Comparison of ENCODE assay signal across 8 cellular contexts in the genomic region with DNA sequence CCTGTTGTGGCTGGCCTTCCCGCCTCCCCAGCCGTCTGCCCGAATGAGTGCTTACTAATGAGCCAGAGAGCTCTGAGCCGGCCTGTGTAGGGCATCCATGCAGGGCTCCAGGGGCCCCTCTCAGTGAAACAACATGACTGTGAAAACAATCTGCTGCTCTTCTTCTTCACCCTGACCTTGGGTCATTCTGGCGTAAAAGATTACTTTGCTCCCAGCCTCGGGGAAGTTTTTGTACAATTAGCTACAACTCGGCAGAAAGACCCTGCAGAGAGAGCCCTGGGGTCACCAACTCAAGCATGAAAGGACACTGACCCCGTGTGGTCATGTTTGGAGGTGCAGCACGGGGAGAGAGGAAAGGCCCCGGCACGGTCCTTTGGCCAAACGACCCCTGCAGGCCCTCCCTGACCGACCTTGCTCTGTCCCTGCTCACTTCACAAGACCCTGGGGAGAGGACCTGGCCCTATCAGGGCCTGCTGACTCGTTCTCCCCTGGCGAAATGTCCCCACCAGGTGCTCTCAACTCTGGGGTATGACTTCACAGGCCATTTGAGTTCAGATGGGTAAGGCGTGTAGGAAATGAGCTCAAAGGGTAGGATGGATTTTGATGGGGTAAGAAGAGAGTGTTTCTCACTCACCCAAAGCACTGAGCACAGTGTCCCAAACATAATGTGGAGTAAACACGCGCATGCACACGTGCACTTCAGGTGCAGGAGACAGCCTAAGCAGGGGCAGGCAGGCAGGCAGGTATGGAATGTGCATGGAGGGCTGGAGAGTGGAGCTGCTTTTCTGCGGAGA. TPM values are rescaled to one million over a fixed set of nuclear protein-coding genes. Genes with fewer than 3 reads are reported as not detected.
DNase-seq lines count a peak whose midpoint lies in the region; ATAC-seq and TF ChIP-seq lines count a peak whose summit lies in the region.

No MANE protein-coding gene starts in this region.

- H3K4me3 ChIP-seq in left lung: no peak overlapping the region

- H3K27me3 Mint-ChIP-seq in activated B cell treated with CpG ODN at 0.5 μM for 24 hours: no peaks in the 10 kb centered on the region
- H3K27me3 Mint-ChIP-seq in central memory CD8-positive, alpha-beta T cell: no peaks in the 10 kb centered on the region

- H3K4me1 ChIP-seq in left lung: peaks cover 0 to 6% of the 10 kb centered on the region in 2 donors

- DNase-seq in DMS153 treated with DMSO at 0.1 percent for 48 hours (lab: John Stamatoyannopoulos, UW; ENCODE audit: unreplicated experiment): peak; percentile 18
- no peak for DNase-seq in DMS153 (lab: John Stamatoyannopoulos, UW)
- peak; percentile 64 for DNase-seq in NCI-H2171 treated with DMSO at 0.1 percent for 48 hours (lab: John Stamatoyannopoulos, UW)
- DNase-seq in activated B cell treated with CpG ODN at 0.5 μM for 24 hours: peak; percentile 79
- DNase-seq in central memory CD8-positive, alpha-beta T cell (ENCODE audit: low spot score in 2 of 2): peak; percentile 40 to 60
- peak; percentile 52 to 82 for DNase-seq in left lung
- DNase-seq in stimulated activated CD4-positive, alpha-beta T cell treated with anti-CD3 and anti-CD28 coated beads, Interleukin-2, amount 100 ng/mL, for 48 hours: peak; percentile 71 to 73

- H3K27ac Mint-ChIP-seq in activated B cell treated with CpG ODN at 0.5 μM for 24 hours: no peak overlapping the region
- H3K27ac Mint-ChIP-seq in central memory CD8-positive, alpha-beta T cell (ENCODE audit: low read depth): peak overlapping the region; percentile 67

- no peak overlapping the region for H3K27ac ChIP-seq in left lung

- POLR2A ChIA-PET in activated B cell treated with CpG ODN at 0.5 μM for 24 hours (lab: Charles Lee): interaction anchor here (0.6 to 2.0 kb wide), 5 partner anchors 75 to 470 kb away, joined by 3 to 17 read pairs (median 4); no protein-coding TSS in a partner anchor

- H3K36me3 Mint-ChIP-seq in activated B cell treated with CpG ODN at 0.5 μM for 24 hours (ENCODE audit: low read depth): no peaks in the 10 kb centered on the region
- peaks cover 2% of the 10 kb centered on the region for H3K36me3 Mint-ChIP-seq in central memory CD8-positive, alpha-beta T cell (ENCODE audit: insufficient read depth)

- peak; percentile 79 for ATAC-seq in HG02852 (IDR thresholded peaks at IDR 0.05; ENCODE audit: unreplicated experiment)
- ATAC-seq in activated B cell treated with CpG ODN at 0.5 μM for 24 hours (ENCODE audit: low read depth): peak; percentile 95
- peak; percentile 38 for ATAC-seq in central memory CD8-positive, alpha-beta T cell (replicated peaks; ENCODE audit: extremely low read depth, poor library complexity, severe bottlenecking)
- ATAC-seq in left lung: peak; percentile 94

- peak; percentile 96 for TF ChIP-seq CTCF in activated B cell treated with CpG ODN at 0.5 μM for 24 hours (IDR thresholded peaks at IDR 0.05)
- TF ChIP-seq CTCF in left lung (IDR thresholded peaks at IDR 0.05): peak; percentile 93 to 96

- no peaks in the 10 kb centered on the region for H3K36me3 ChIP-seq in left lung

- CTCF ChIA-PET in activated B cell treated with CpG ODN at 0.5 μM for 24 hours (lab: Charles Lee): interaction anchor here (0.5 to 8.2 kb wide), 49 partner anchors 11 to 812 kb away, joined by 3 to 207 read pairs (median 4); partner anchors contain the start of gene RALGPS2

- H3K27me3 ChIP-seq in left lung: no peaks in the 10 kb centered on the region

- H3K4me3 Mint-ChIP-seq in activated B cell treated with CpG ODN at 0.5 μM for 24 hours: peak overlapping the region; percentile 26
- peak overlapping the region; percentile 19 for H3K4me3 Mint-ChIP-seq in central memory CD8-positive, alpha-beta T cell

- H3K9me3 ChIP-seq in left lung: no peaks in the 10 kb centered on the region

- H3K9me3 Mint-ChIP-seq in activated B cell treated with CpG ODN at 0.5 μM for 24 hours: no peaks in the 10 kb centered on the region
- no peaks in the 10 kb centered on the region for H3K9me3 Mint-ChIP-seq in central memory CD8-positive, alpha-beta T cell

- peaks cover 15% of the 10 kb centered on the region for H3K4me1 Mint-ChIP-seq in activated B cell treated with CpG ODN at 0.5 μM for 24 hours
- peaks cover 22% of the 10 kb centered on the region for H3K4me1 Mint-ChIP-seq in central memory CD8-positive, alpha-beta T cell

- intact Hi-C loops in activated B cell treated with CpG ODN at 0.5 μM for 24 hours (cut with micrococcal nuclease) (loop anchor here (1.0 to 5.0 kb wide), 6 partner anchors 115 to 692 kb away; no protein-coding TSS in a partner anchor), left lung (cut with DNase I) (loop anchor here in 1 of 2 donors (5.0 to 10.0 kb wide), 3 partner anchors 190 to 468 kb away; no protein-coding TSS in a partner anchor)

RNA-seq across cellular contexts. Expression of gene FAM20B, which starts 22.9 kb away (rescaled TPM):
- total RNA-seq in activated B cell treated with CpG ODN at 0.5 μM for 24 hours: 26.3 and 27.5 TPM in 2 replicates
- total RNA-seq in left lung: 10 to 100 TPM; 36.4 to 37.2 TPM

Comparison
In these comparisons a context has a peak if more than half of its experiments do, and no peak if none do; other contexts are left out.
1. ATAC-seq: peak in every context shown above with its lines; median percentile 95 in activated B cell treated with CpG ODN at 0.5 μM for 24 hours; 94 in left lung; 79 in HG02852; 38 in central memory CD8-positive, alpha-beta T cell.